8 cellular contexts compared by ENCODE assay signal in genomic region chr7:102431617-102432298, GRCh38. TPM values are rescaled to one million over a fixed set of nuclear protein-coding genes. Genes with fewer than 3 reads are reported as not detected.
DNase-seq lines count a peak whose midpoint lies in the region; ATAC-seq and TF ChIP-seq lines count a peak whose summit lies in the region.

No MANE protein-coding gene starts in this region.

- no peaks in the 10 kb centered on the region for H3K9me3 ChIP-seq in NT2/D1 (ENCODE audit: insufficient read depth, low read length)
- H3K9me3 ChIP-seq in liver (ENCODE audit: control insufficient read depth in 4 of 4, low read length in 3 of 4) = no peaks in the 10 kb centered on the region
- H3K9me3 ChIP-seq in left ventricle myocardium inferior (replicated peaks) = no peaks in the 10 kb centered on the region

- H3K9ac ChIP-seq in NT2/D1 (ENCODE audit: insufficient read length, low read depth) (peak overlapping the region; percentile 26), liver (ENCODE audit: low read depth in 1 of 2, low read length in 2 of 2) (no peak overlapping the region)

- H3K27me3 ChIP-seq in NT2/D1 (ENCODE audit: insufficient read depth, insufficient read length) = no peaks in the 10 kb centered on the region
- H3K27me3 ChIP-seq in liver (ENCODE audit: control insufficient read depth in 4 of 4, insufficient read depth in 4 of 4, low read length in 3 of 4) = no peaks in the 10 kb centered on the region
- H3K27me3 ChIP-seq in left ventricle myocardium inferior (ENCODE audit: low read depth) = no peaks in the 10 kb centered on the region

- H3K36me3 ChIP-seq in NT2/D1 (ENCODE audit: insufficient read depth, insufficient read length, low read length) = peaks cover 8% of the 10 kb centered on the region
- peaks cover 0 to 4% (median 0%) of the 10 kb centered on the region in 4 donors for H3K36me3 ChIP-seq in liver (ENCODE audit: control insufficient read depth in 4 of 4, insufficient read depth in 3 of 4, low read depth in 1 of 4, low read length in 3 of 4)
- peaks cover 11% of the 10 kb centered on the region for H3K36me3 ChIP-seq in left ventricle myocardium inferior

- TF ChIP-seq CTCF in C4-2B (conservative IDR thresholded peaks at IDR 0.05) (no peak), liver (IDR thresholded peaks at IDR 0.05; ENCODE audit: low read depth, low read length, missing input control) (no peak), left ventricle myocardium inferior (IDR thresholded peaks at IDR 0.05; ENCODE audit: borderline replicate concordance) (no peak)

- ATAC-seq in GM21529 (IDR thresholded peaks at IDR 0.05; ENCODE audit: unreplicated experiment) = peak; percentile 33
- no peak for ATAC-seq in GM19351 (IDR thresholded peaks at IDR 0.05; ENCODE audit: unreplicated experiment)

- H3K4me1 ChIP-seq in NT2/D1 (ENCODE audit: insufficient read depth, insufficient read length) = peaks cover 9% of the 10 kb centered on the region
- peaks cover 0 to 15% (median 13%) of the 10 kb centered on the region in 4 donors for H3K4me1 ChIP-seq in liver (ENCODE audit: control insufficient read depth in 4 of 4, insufficient read depth in 4 of 4, low read length in 3 of 4)
- peaks cover 22% of the 10 kb centered on the region for H3K4me1 ChIP-seq in left ventricle myocardium inferior

- intact Hi-C loops in left ventricle myocardium inferior (cut with micrococcal nuclease) = no loop called here

- TF ChIP-seq RAD21 in liver (IDR thresholded peaks at IDR 0.05) = no peak

- H3K4me3 ChIP-seq in NT2/D1 (ENCODE audit: insufficient read length, low read depth) (no peak overlapping the region), liver (ENCODE audit: low read depth in 1 of 3, low read length in 3 of 3) (no peak overlapping the region), left ventricle myocardium inferior (no peak overlapping the region)

- peak overlapping the region; percentile 56 for H3K27ac ChIP-seq in C4-2B
- H3K27ac ChIP-seq in liver (ENCODE audit: low read depth in 1 of 2, low read length in 2 of 2) = peak overlapping the region; percentile 27 to 63
- H3K27ac ChIP-seq in left ventricle myocardium inferior (replicated peaks) = no peak overlapping the region

- WGBS in liver = 61% methylated on average over 17 of the region's 17 CpGs

- no peak for DNase-seq in NT2/D1 (ENCODE audit: low read depth, low spot score)
- DNase-seq in activated naive CD4-positive, alpha-beta T cell (lab: John Stamatoyannopoulos, UW) = peak in 3 of 4 experiments; percentile 12 to 36 (median 28)
- peak; percentile 46 for DNase-seq in stimulated activated naive CD4-positive, alpha-beta T cell treated with Interleukin-2 at 50 U/mL for 16 hours (lab: John Stamatoyannopoulos, UW)
- no peak for DNase-seq in left ventricle myocardium inferior

TF ChIP-seq in liver, 16 proteins besides CTCF, POLR2A, EP300 and RAD21:
- TF ChIP-seq ATF3 (IDR thresholded peaks at IDR 0.05) = no peak
- TF ChIP-seq SP1 (IDR thresholded peaks at IDR 0.05) = peak; percentile 6

RNA-seq across cellular contexts. Expression of gene ORAI2, which starts 1.6 kb away (rescaled TPM):
- total RNA-seq in liver (10 to 100 TPM in 1 of 2 donors, 1 to 10 TPM in 1; 5.5 to 10.3 TPM), left ventricle myocardium inferior (2.6 TPM)
- 1 to 10 TPM; 1.3 to 4.0 TPM for polyA plus RNA-seq in liver

RNA-seq across cellular contexts. Expression of gene ALKBH4, which starts 32.9 kb away (rescaled TPM):
- 1 to 10 TPM; 6.9 to 8.7 TPM for total RNA-seq in liver
- polyA plus RNA-seq in liver = 1 to 10 TPM; 5.7 to 6.9 TPM
- total RNA-seq in left ventricle myocardium inferior = 6.0 TPM

RNA-seq across cellular contexts. Expression of gene LRWD1, which starts 33.0 kb away (rescaled TPM):
- total RNA-seq in liver (10 to 100 TPM; 14.3 to 15.3 TPM), left ventricle myocardium inferior (11.2 TPM)
- 10 to 100 TPM in 1 of 2 donors, 1 to 10 TPM in 1; 8.6 to 11.6 TPM for polyA plus RNA-seq in liver

RNA-seq across cellular contexts. Expression of gene PRKRIP1, which starts 35.6 kb away (rescaled TPM):
- 10 to 100 TPM in 1 of 2 donors, 1 to 10 TPM in 1; 6.8 to 15.8 TPM for total RNA-seq in liver
- 1 to 10 TPM; 5.4 to 7.3 TPM for polyA plus RNA-seq in liver
- 11.1 TPM for total RNA-seq in left ventricle myocardium inferior

RNA-seq across cellular contexts. Expression of gene POLR2J, which starts 47.0 kb away (rescaled TPM):
- total RNA-seq in liver (10 to 100 TPM in 1 of 2 donors, 1 to 10 TPM in 1; 9.6 to 17.4 TPM), left ventricle myocardium inferior (55.8 TPM)
- 10 to 100 TPM; 43.6 to 50.3 TPM for polyA plus RNA-seq in liver

Comparison
In these comparisons a context has a peak if more than half of its experiments do, and no peak if none do; other contexts are left out.
1. DNase-seq: peak in activated naive CD4-positive, alpha-beta T cell (3 of 4) and stimulated activated naive CD4-positive, alpha-beta T cell treated with Interleukin-2 at 50 U/mL for 16 hours (single experiment); none in NT2/D1 (single experiment) and left ventricle myocardium inferior (single experiment).